8 cellular contexts compared by ENCODE assay signal in genomic region chr16:85151603-85152413, GRCh38. TPM values are rescaled to one million over a fixed set of nuclear protein-coding genes. Genes with fewer than 3 reads are reported as not detected.
DNase-seq lines count a peak whose midpoint lies in the region; ATAC-seq and TF ChIP-seq lines count a peak whose summit lies in the region.

No MANE protein-coding gene starts in this region.

- H3K27ac Mint-ChIP-seq in naive thymus-derived CD8-positive, alpha-beta T cell, result peak overlapping the region in 1 of 10 donors; percentile 93

- no peaks in the 10 kb centered on the region for H3K36me3 Mint-ChIP-seq in naive thymus-derived CD8-positive, alpha-beta T cell

- H3K27ac ChIP-seq in HCT116 (ENCODE audit: low read depth, low read length), result peak overlapping the region; percentile 6; the same call in 1 of the 2 replicates
- peak overlapping the region; percentile 81 for H3K27ac ChIP-seq in stomach smooth muscle (ENCODE audit: low read length)

- CTCF ChIA-PET in HCT116 (lab: Charles Lee), result interaction anchor here (1.7 kb wide), 1 partner anchor 20 kb away, joined by 5 read pairs; no protein-coding TSS in a partner anchor

- H3K9me2 ChIP-seq in HCT116 (ENCODE audit: insufficient read depth), result no peaks in the 10 kb centered on the region

- no peak for DNase-seq in HCT116 (ENCODE audit: low read depth, low spot score)
- DNase-seq in amniotic stem cell (lab: John Stamatoyannopoulos, UW), result peak; percentile 78
- peak in 38 of 51 donors; percentile 13 to 86 (median 58) for DNase-seq in hypothalamus (lab: John Stamatoyannopoulos, UW)
- no peak for DNase-seq in naive thymus-derived CD8-positive, alpha-beta T cell
- no peak for DNase-seq in activated CD4-positive, CD25-positive, alpha-beta regulatory T cell (lab: John Stamatoyannopoulos, UW)

- no peak for TF ChIP-seq RAD21 in HCT116 (IDR thresholded peaks at IDR 0.05; ENCODE audit: low read depth)

- intact Hi-C loops in HCT116 (cut with micrococcal nuclease), result no loop called here

- no peak for TF ChIP-seq CTCF in HCT116 (IDR thresholded peaks at IDR 0.05 in 2 of 3, conservative IDR thresholded peaks at IDR 0.05 in 1 of 3; ENCODE audit: borderline replicate concordance in 1 of 3, insufficient read depth in 1 of 3, low read depth in 2 of 3, low read length in 2 of 3)

- H3K4me3 Mint-ChIP-seq in naive thymus-derived CD8-positive, alpha-beta T cell, result peak overlapping the region in 1 of 10 donors; percentile 51

- H3K27me3 ChIP-seq in HCT116 (ENCODE audit: insufficient read depth, low read length) (peaks cover 3% of the 10 kb centered on the region; the same call in 1 of the 2 replicates), stomach smooth muscle (ENCODE audit: control insufficient read depth in 1 of 2, insufficient read depth in 2 of 2, low read length in 2 of 2) (no peaks in the 10 kb centered on the region)

- H3K9me3 ChIP-seq in HCT116 (ENCODE audit: control insufficient read depth in 1 of 2, insufficient read depth in 1 of 2, low read depth in 1 of 2, low read length in 2 of 2), result no peaks in the 10 kb centered on the region
- no peaks in the 10 kb centered on the region for H3K9me3 ChIP-seq in stomach smooth muscle (ENCODE audit: control insufficient read depth in 2 of 2, low read length in 2 of 2)

- RAD21 ChIA-PET in HCT116 (lab: Charles Lee; ENCODE audit: low non-redundant PET in 1 of 2, low total read pairs in 2 of 2, uncharacterized antibody in 2 of 2, unreplicated experiment in 2 of 2), result no interaction called here

- H2AFZ ChIP-seq in HCT116 (ENCODE audit: low read depth, low read length, poor library complexity, severe bottlenecking), result no peak overlapping the region

- H3K79me2 ChIP-seq in HCT116 (ENCODE audit: insufficient read depth, low read length), result no peaks in the 10 kb centered on the region

- peaks cover 5 to 11% of the 10 kb centered on the region in 2 experiments; a peak in 3 of 4 replicates for H3K4me1 ChIP-seq in HCT116 (ENCODE audit: control insufficient read depth in 1 of 2, insufficient read depth in 2 of 2, low read length in 2 of 2)
- H3K4me1 ChIP-seq in stomach smooth muscle (ENCODE audit: control insufficient read depth, insufficient read depth, low read length), result peaks cover 49% of the 10 kb centered on the region

- H3K9ac ChIP-seq in HCT116 (ENCODE audit: low read length), result no peak overlapping the region
- peak overlapping the region; percentile 69 to 84 for H3K9ac ChIP-seq in stomach smooth muscle (ENCODE audit: low read length in 2 of 2)

- no TSS peak for BruUV-seq in HCT116 (replicated peaks; lab: Mats Ljungman, UMichigan)

- no peaks in the 10 kb centered on the region for H4K20me1 ChIP-seq in HCT116 (ENCODE audit: insufficient read depth)

- H3K36me3 ChIP-seq in HCT116 (ENCODE audit: control insufficient read depth in 1 of 2, insufficient read depth in 2 of 2, low read length in 2 of 2) (no peaks in the 10 kb centered on the region), stomach smooth muscle (ENCODE audit: control insufficient read depth in 2 of 2, insufficient read depth in 2 of 2, low read length in 2 of 2) (no peaks in the 10 kb centered on the region)

- H3K4me3 ChIP-seq in HCT116 (replicated peaks in 1 of 2; ENCODE audit: low read depth in 1 of 2, low read length in 2 of 2), result no peak overlapping the region
- H3K4me3 ChIP-seq in stomach smooth muscle (ENCODE audit: low read length in 2 of 2), result no peak overlapping the region

- no peak for TF ChIP-seq POLR2A in HCT116 (IDR thresholded peaks at IDR 0.05; ENCODE audit: borderline replicate concordance, extremely low read depth, insufficient read depth, insufficient read length)

- POLR2A ChIA-PET in HCT116 (lab: Charles Lee), result interaction anchor here (0.7 kb wide), 1 partner anchor 1198 kb away, joined by 4 read pairs; no protein-coding TSS in a partner anchor
- POLR2A ChIA-PET in naive thymus-derived CD8-positive, alpha-beta T cell (lab: Charles Lee), result no interaction called here

- peaks cover 1 to 9% (median 3%) of the 10 kb centered on the region in 4 donors for H3K4me1 Mint-ChIP-seq in naive thymus-derived CD8-positive, alpha-beta T cell

- peak overlapping the region; percentile 14; the same call in 1 of the 2 replicates for H3K4me2 ChIP-seq in HCT116 (ENCODE audit: low read length)

- peaks cover 0 to 2% (median 0%) of the 10 kb centered on the region in 5 donors for H3K27me3 Mint-ChIP-seq in naive thymus-derived CD8-positive, alpha-beta T cell

- ATAC-seq in HCT116 (peak; percentile 75), GM19328 (IDR thresholded peaks at IDR 0.05; ENCODE audit: unreplicated experiment) (no peak), GM18870 (IDR thresholded peaks at IDR 0.05; ENCODE audit: unreplicated experiment) (no peak)
- no peak for ATAC-seq in naive thymus-derived CD8-positive, alpha-beta T cell

- no peaks in the 10 kb centered on the region for H3K9me3 Mint-ChIP-seq in naive thymus-derived CD8-positive, alpha-beta T cell

TF ChIP-seq in HCT116, 20 proteins besides CTCF, POLR2A, EP300 and RAD21:
- no peak for TF ChIP-seq ELF1 (IDR thresholded peaks at IDR 0.05; ENCODE audit: borderline replicate concordance, low read depth)
- no peak for TF ChIP-seq YY1 (IDR thresholded peaks at IDR 0.05; ENCODE audit: extremely low read depth, insufficient replicate concordance, low read depth, low read length)
- no peak for TF ChIP-seq POLR2AphosphoS5 (IDR thresholded peaks at IDR 0.05; ENCODE audit: low read depth, low read length)
- peak; percentile 22; the same call in 1 of the 2 replicates for TF ChIP-seq ZFX (IDR thresholded peaks at IDR 0.05)
- TF ChIP-seq SRF (IDR thresholded peaks at IDR 0.05; ENCODE audit: low read depth), result no peak
- TF ChIP-seq, protein P1, sequence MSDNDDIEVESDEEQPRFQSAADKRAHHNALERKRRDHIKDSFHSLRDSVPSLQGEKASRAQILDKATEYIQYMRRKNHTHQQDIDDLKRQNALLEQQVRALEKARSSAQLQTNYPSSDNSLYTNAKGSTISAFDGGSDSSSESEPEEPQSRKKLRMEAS (IDR thresholded peaks at IDR 0.05), result no peak
- no peak for TF ChIP-seq ZNF274 (IDR thresholded peaks at IDR 0.05; ENCODE audit: low read depth, low read length)
- no peak for TF ChIP-seq TCF7L2 (IDR thresholded peaks at IDR 0.05; ENCODE audit: borderline replicate concordance, extremely low read depth, insufficient read depth, insufficient read length)

RNA-seq across cellular contexts. Expression of gene CIBAR2, which starts 39.5 kb away (rescaled TPM):
- 0.27 TPM for total RNA-seq in HCT116 (2021; ENCODE audit: unreplicated experiment)
- 0.20 and 0.21 TPM in 2 replicates for polyA plus RNA-seq in HCT116 (2012)
- total RNA-seq in naive thymus-derived CD8-positive, alpha-beta T cell, result not detected
- not detected for polyA plus RNA-seq in naive thymus-derived CD8-positive, alpha-beta T cell

Comparison
In these comparisons a context has a peak if more than half of its experiments do, and no peak if none do; other contexts are left out.
1. DNase-seq: peak in amniotic stem cell (single experiment) and hypothalamus (38 of 51); none in HCT116 (single experiment), naive thymus-derived CD8-positive, alpha-beta T cell (0 of 10) and activated CD4-positive, CD25-positive, alpha-beta regulatory T cell (0 of 4).